13 cellular contexts compared by ENCODE assay signal in the genomic region with DNA sequence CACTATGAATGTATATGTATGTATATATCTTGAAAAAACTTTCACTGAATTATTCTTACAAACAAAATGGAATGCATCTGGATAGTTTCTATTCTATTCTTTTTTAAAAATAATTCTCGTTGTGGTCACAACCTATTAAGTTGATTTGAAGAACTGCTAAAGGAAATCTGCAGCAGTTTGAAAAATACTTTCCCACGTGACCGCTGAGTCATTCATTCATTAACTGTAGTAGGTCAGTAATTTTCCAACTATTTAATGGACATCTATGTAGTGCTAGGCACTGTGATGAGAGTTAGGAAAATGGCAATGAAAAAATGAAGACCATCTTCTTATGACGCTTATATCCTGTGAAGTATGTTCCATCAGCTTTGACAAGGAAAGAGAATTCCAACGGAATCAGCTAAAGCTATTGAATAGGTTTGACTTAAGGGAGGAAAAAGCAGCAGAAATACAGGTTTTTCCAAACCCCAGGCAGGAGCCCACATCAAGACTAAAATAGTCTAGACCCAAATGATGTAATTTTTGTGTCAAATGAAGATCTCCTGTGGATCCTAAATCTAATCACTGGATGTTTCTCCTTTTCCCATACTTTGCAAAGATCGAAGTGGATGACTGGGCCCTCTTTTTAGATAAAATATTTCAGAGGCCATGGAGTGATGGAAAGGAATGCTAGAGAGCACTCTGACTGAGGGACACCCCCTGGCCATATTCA. TPM values are rescaled to one million over a fixed set of nuclear protein-coding genes. Genes with fewer than 3 reads are reported as not detected.
DNase-seq lines count a peak whose midpoint lies in the region; ATAC-seq and TF ChIP-seq lines count a peak whose summit lies in the region.
"Had no signal": no experiment of that assay in that cellular context is flagged by ENCODE, and none has a peak within 500 bp of the region (broad histone marks: within the 10 kb centered on the region; RNA-seq: fewer than 3 reads in every experiment).

No MANE protein-coding gene starts in this region.

- ATAC-seq in GM18520 (IDR thresholded peaks at IDR 0.05; ENCODE audit: unreplicated experiment) (no peak), left lobe of liver (no peak)
- ATAC-seq: stimulated activated memory B cell treated with anti-CD40 and anti-IgM and Interleukin-4, amounts not matched to agents 10 μg/mL and 1 μg/mL and 100 μg/mL, for 72 hours had no signal

- TF ChIP-seq CTCF in foreskin fibroblast (IDR thresholded peaks at IDR 0.05; ENCODE audit: low read depth, low read length) (no peak), GM13977 (IDR thresholded peaks at IDR 0.05; ENCODE audit: extremely low read depth, insufficient read depth, missing control alignments) (no peak), CD14-positive monocyte (IDR thresholded peaks at IDR 0.05) (no peak)

- in situ Hi-C loops in ACHN (cut with HindIII; ENCODE audit: low pct_ligation_motif_present, low pct_unique_long_range_greater_than_20kb, low sequenced_read_pairs) (loop anchor here (25.0 kb wide), 1 partner anchor 246 kb away; the partner anchor contains the start of gene TMEM14A), GM13977 (cut with MboI; ENCODE audit: low pct_unique_long_range_greater_than_20kb, low sequenced_read_pairs, unreplicated experiment) (loop anchor here (5.0 to 10.0 kb wide), 2 partner anchors 79 to 251 kb away; no protein-coding TSS in a partner anchor)

- H3K4me3 ChIP-seq in foreskin fibroblast (ENCODE audit: low read depth in 1 of 2, low read length in 2 of 2) = no peak overlapping the region

- intact Hi-C loops in CD14-positive monocyte (cut with micrococcal nuclease) = loop anchor here (1.0 to 5.0 kb wide), 4 partner anchors 129 to 249 kb away; partner anchors contain the start of gene TRAM2 (in 1 of the 2)

- no peak overlapping the region for H3K4me3 Mint-ChIP-seq in activated naive CD8-positive, alpha-beta T cell treated with anti-CD3 and anti-CD28 coated beads for 36 hours
- H3K4me3 Mint-ChIP-seq in CD14-positive monocyte = no peak overlapping the region
- H3K4me3 Mint-ChIP-seq: dendritic cell treated with granulocyte-macrophage colony-stimulating factor and Interleukin-4, amounts not matched to agents 40 ng/mL and 50 ng/mL, for 4 days; immature natural killer cell; stimulated activated memory B cell treated with anti-CD40 and anti-IgM and Interleukin-4, amounts not matched to agents 10 μg/mL and 1 μg/mL and 100 μg/mL, for 72 hours had no signal

- no peaks in the 10 kb centered on the region for H3K36me3 Mint-ChIP-seq in activated naive CD8-positive, alpha-beta T cell treated with anti-CD3 and anti-CD28 coated beads for 36 hours
- H3K36me3 Mint-ChIP-seq in CD14-positive monocyte = no peaks in the 10 kb centered on the region
- H3K36me3 Mint-ChIP-seq: immature natural killer cell; stimulated activated memory B cell treated with anti-CD40 and anti-IgM and Interleukin-4, amounts not matched to agents 10 μg/mL and 1 μg/mL and 100 μg/mL, for 72 hours had no signal

- peaks cover 37% of the 10 kb centered on the region for H3K4me1 Mint-ChIP-seq in activated naive CD8-positive, alpha-beta T cell treated with anti-CD3 and anti-CD28 coated beads for 36 hours
- peaks cover 16% of the 10 kb centered on the region for H3K4me1 Mint-ChIP-seq in CD14-positive monocyte

- peak overlapping the region; percentile 3 for H3K27ac Mint-ChIP-seq in activated naive CD8-positive, alpha-beta T cell treated with anti-CD3 and anti-CD28 coated beads for 36 hours
- peak overlapping the region in 1 of 7 donors; percentile 27 for H3K27ac Mint-ChIP-seq in CD14-positive monocyte
- H3K27ac Mint-ChIP-seq: dendritic cell treated with granulocyte-macrophage colony-stimulating factor and Interleukin-4, amounts not matched to agents 40 ng/mL and 50 ng/mL, for 4 days; immature natural killer cell; stimulated activated memory B cell treated with anti-CD40 and anti-IgM and Interleukin-4, amounts not matched to agents 10 μg/mL and 1 μg/mL and 100 μg/mL, for 72 hours had no signal

- no peaks in the 10 kb centered on the region for H3K27me3 Mint-ChIP-seq in activated naive CD8-positive, alpha-beta T cell treated with anti-CD3 and anti-CD28 coated beads for 36 hours
- H3K27me3 Mint-ChIP-seq in CD14-positive monocyte (ENCODE audit: low read depth in 3 of 3) = peaks cover 0 to 13% (median 10%) of the 10 kb centered on the region in 3 donors
- H3K27me3 Mint-ChIP-seq: stimulated activated memory B cell treated with anti-CD40 and anti-IgM and Interleukin-4, amounts not matched to agents 10 μg/mL and 1 μg/mL and 100 μg/mL, for 72 hours had no signal

- peak; percentile 8 for DNase-seq in ACHN
- peak; percentile 45 for DNase-seq in HT1080 (ENCODE audit: low read depth)
- no peak for DNase-seq in activated naive CD8-positive, alpha-beta T cell treated with anti-CD3 and anti-CD28 coated beads for 36 hours
- DNase-seq in foreskin fibroblast = peak; percentile 28 to 63
- no peak for DNase-seq in GM13977 (ENCODE audit: low spot score)
- no peak for DNase-seq in left lobe of liver (ENCODE audit: low spot score)
- no peak for DNase-seq in CD14-positive monocyte (ENCODE audit: low spot score)
- DNase-seq: activated CD8-positive, alpha-beta memory T cell treated with anti-CD3 and anti-CD28 coated beads, Interleukin-2, amount 50 U/mL, for 48 hours; Right ventricle myocardium superior had no signal

- no peaks in the 10 kb centered on the region for H3K9me3 Mint-ChIP-seq in activated naive CD8-positive, alpha-beta T cell treated with anti-CD3 and anti-CD28 coated beads for 36 hours
- H3K9me3 Mint-ChIP-seq in CD14-positive monocyte = peaks cover 0 to 2% (median 0%) of the 10 kb centered on the region in 7 donors
- H3K9me3 Mint-ChIP-seq: dendritic cell treated with granulocyte-macrophage colony-stimulating factor and Interleukin-4, amounts not matched to agents 40 ng/mL and 50 ng/mL, for 4 days; stimulated activated memory B cell treated with anti-CD40 and anti-IgM and Interleukin-4, amounts not matched to agents 10 μg/mL and 1 μg/mL and 100 μg/mL, for 72 hours had no signal

RNA-seq across cellular contexts. Expression of gene EFHC1, which starts 4.1 kb away (rescaled TPM):
- 10.2 and 13.6 TPM in 2 replicates for total RNA-seq in HT1080 (2014; rRNA removed; shearing (Covaris generic))
- polyA plus RNA-seq in HT1080 (2015; cell fraction: cytosol; rRNA removed) = 16.7 and 21.1 TPM in 2 replicates
- polyA plus RNA-seq in HT1080 (2015; cell fraction: nucleus; rRNA removed) = 117 and 138 TPM in 2 replicates
- 1 to 10 TPM; 2.8 to 3.1 TPM for total RNA-seq in activated naive CD8-positive, alpha-beta T cell treated with anti-CD3 and anti-CD28 coated beads for 36 hours
- 3.9 TPM for total RNA-seq in left lobe of liver
- 1 to 10 TPM in 1 of 2 donors, under 1 TPM in 1; 0.30 to 2.3 TPM for polyA plus RNA-seq in CD14-positive monocyte

RNA-seq across cellular contexts. Expression of gene PAQR8, which starts 54.1 kb away (rescaled TPM):
- total RNA-seq in HT1080 (2014; rRNA removed; shearing (Covaris generic)) = 2.1 and 2.5 TPM in 2 replicates
- 4.2 and 4.6 TPM in 2 replicates for polyA plus RNA-seq in HT1080 (2015; cell fraction: cytosol; rRNA removed)
- polyA plus RNA-seq in HT1080 (2015; cell fraction: nucleus; rRNA removed) = 2.6 TPM in 2 replicates
- 10 to 100 TPM; 11.0 to 11.4 TPM for total RNA-seq in activated naive CD8-positive, alpha-beta T cell treated with anti-CD3 and anti-CD28 coated beads for 36 hours
- 0.75 TPM for total RNA-seq in left lobe of liver
- 10 to 100 TPM in 1 of 2 donors, 1 to 10 TPM in 1; 6.8 to 17.4 TPM for polyA plus RNA-seq in CD14-positive monocyte

Comparison
In these comparisons a context has a peak if more than half of its experiments do, and no peak if none do; other contexts are left out.
1. DNase-seq: peak in ACHN (single experiment), HT1080 (single experiment) and foreskin fibroblast (2 of 2); none in activated naive CD8-positive, alpha-beta T cell treated with anti-CD3 and anti-CD28 coated beads for 36 hours (single experiment), GM13977 (single experiment), left lobe of liver (single experiment) and CD14-positive monocyte (single experiment).